Comparison of ENCODE assay signal across 23 cellular contexts in the genomic region with DNA sequence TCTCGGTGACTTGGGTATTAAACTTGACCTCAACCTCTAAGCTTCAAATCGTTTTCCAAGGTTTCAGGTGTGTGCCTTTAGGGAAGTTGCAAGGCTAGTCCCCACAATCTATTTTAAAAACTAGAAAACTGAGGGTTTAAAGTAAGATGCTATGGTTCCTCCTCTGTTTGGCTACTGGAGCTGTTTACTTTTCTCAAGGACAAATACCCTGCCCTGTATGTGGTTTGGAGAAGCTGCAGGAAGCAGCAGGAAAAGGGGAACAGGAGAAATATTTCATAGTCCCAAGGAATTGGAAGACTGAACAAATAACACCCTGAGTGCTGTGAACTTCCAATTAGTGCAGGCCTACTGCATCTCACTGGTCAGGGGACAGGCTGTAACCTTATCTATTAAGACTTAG.
A peak's percentile ranks its signal among the peaks of the same experiment; 100 is the strongest.
DNase-seq lines count a peak whose midpoint lies in the region; ATAC-seq, FAIRE-seq and TF ChIP-seq lines count a peak whose summit lies in the region.
"Had no signal": no experiment of that assay in that cellular context is flagged by ENCODE, and none has a peak within 500 bp of the region (broad histone marks: within the 10 kb centered on the region; RNA-seq: fewer than 3 reads in every experiment).

No MANE protein-coding gene starts in this region.

- TF ChIP-seq CTCF in endothelial cell of umbilical vein (IDR thresholded peaks at IDR 0.05; ENCODE audit: extremely low read depth in 1 of 2, insufficient read depth in 1 of 2, low read depth in 1 of 2, low read length in 2 of 2): no peak
- no peak for TF ChIP-seq CTCF in neural crest cell (conservative IDR thresholded peaks at IDR 0.05)
- TF ChIP-seq CTCF in colonic mucosa (IDR thresholded peaks at IDR 0.05): no peak

- intact Hi-C loops in endothelial cell of umbilical vein (cut with micrococcal nuclease) (loop anchor here (10.0 kb wide), 2 partner anchors 404 to 1326 kb away; no protein-coding TSS in a partner anchor), colonic mucosa (cut with DNase I) (loop anchor here (10.0 kb wide), 2 partner anchors 136 to 1436 kb away; partner anchors contain the start of gene NRP1)

- no peak overlapping the region for H3K27ac ChIP-seq in BLaER1 treated with 17β-estradiol and CSF1 and Interleukin-3, amounts not matched to agents 10 nM and 100 nM
- H3K27ac ChIP-seq in endothelial cell of umbilical vein (ENCODE audit: insufficient read depth, low read depth, low read length): peak overlapping the region; percentile 9
- H3K27ac ChIP-seq in colonic mucosa: no peak overlapping the region
- H3K27ac ChIP-seq: C4-2B, GM23248, SJCRH30 had no signal

- H3K4me1 Mint-ChIP-seq in neural crest cell: peaks cover 55% of the 10 kb centered on the region
- H3K4me1 Mint-ChIP-seq in natural killer cell treated with Interleukin-12 subunit alpha and Interleukin-12 subunit beta and Interleukin-15 and Interleukin-18, amount 100 ng/mL, for 72 hours (ENCODE audit: low read depth in 2 of 2): no peaks in the 10 kb centered on the region
- H3K4me1 Mint-ChIP-seq: CD8-positive, alpha-beta memory T cell had no signal

- peaks cover 21 to 75% (median 45%) of the 10 kb centered on the region in 10 experiments for H3K4me1 ChIP-seq in BLaER1 treated with 17β-estradiol and CSF1 and Interleukin-3, amounts not matched to agents 10 nM and 100 nM
- H3K4me1 ChIP-seq in endothelial cell of umbilical vein (ENCODE audit: control insufficient read depth, extremely low read depth, insufficient read depth, low read length): peaks cover 60% of the 10 kb centered on the region
- peaks cover 5% of the 10 kb centered on the region for H3K4me1 ChIP-seq in colonic mucosa

- H3K4me3 Mint-ChIP-seq in neural crest cell: no peak overlapping the region
- H3K4me3 Mint-ChIP-seq in natural killer cell treated with Interleukin-12 subunit alpha and Interleukin-12 subunit beta and Interleukin-15 and Interleukin-18, amount 100 ng/mL, for 72 hours: no peak overlapping the region
- H3K4me3 Mint-ChIP-seq: CD8-positive, alpha-beta memory T cell; H9; HFFc6 had no signal

- no peak overlapping the region for H3K4me3 ChIP-seq in BLaER1 treated with 17β-estradiol and CSF1 and Interleukin-3, amounts not matched to agents 10 nM and 100 nM
- H3K4me3 ChIP-seq in endothelial cell of umbilical vein (replicated peaks in 1 of 3; ENCODE audit: insufficient read depth in 1 of 3, low read depth in 1 of 3, low read length in 3 of 3) (no peak overlapping the region), colonic mucosa (no peak overlapping the region)
- H3K4me3 ChIP-seq: GM23248, SJCRH30 had no signal

- H3K27ac Mint-ChIP-seq in neural crest cell (ENCODE audit: unreplicated experiment): peak overlapping the region; percentile 38
- no peak overlapping the region for H3K27ac Mint-ChIP-seq in natural killer cell treated with Interleukin-12 subunit alpha and Interleukin-12 subunit beta and Interleukin-15 and Interleukin-18, amount 100 ng/mL, for 72 hours
- H3K27ac Mint-ChIP-seq: CD8-positive, alpha-beta memory T cell; H9; HFFc6 had no signal

- peaks cover 8% of the 10 kb centered on the region for H3K36me3 Mint-ChIP-seq in neural crest cell (ENCODE audit: low read depth)
- no peaks in the 10 kb centered on the region for H3K36me3 Mint-ChIP-seq in natural killer cell treated with Interleukin-12 subunit alpha and Interleukin-12 subunit beta and Interleukin-15 and Interleukin-18, amount 100 ng/mL, for 72 hours
- H3K36me3 Mint-ChIP-seq: CD8-positive, alpha-beta memory T cell had no signal

- ATAC-seq in HG03442 (IDR thresholded peaks at IDR 0.05; ENCODE audit: unreplicated experiment): no peak
- ATAC-seq in natural killer cell treated with Interleukin-12 subunit alpha and Interleukin-12 subunit beta and Interleukin-15 and Interleukin-18, amount 100 ng/mL, for 72 hours: no peak

- H3K36me3 ChIP-seq in BLaER1 treated with 17β-estradiol and CSF1 and Interleukin-3, amounts not matched to agents 10 nM and 100 nM: peaks cover 0 to 99% (median 0%) of the 10 kb centered on the region in 11 experiments; a peak in 7 of 22 replicates
- H3K36me3 ChIP-seq in endothelial cell of umbilical vein (ENCODE audit: control insufficient read depth in 2 of 2, extremely low read depth in 1 of 2, insufficient read depth in 2 of 2, low read length in 2 of 2): peaks cover 17 to 48% of the 10 kb centered on the region in 2 experiments
- H3K36me3 ChIP-seq in colonic mucosa: no peaks in the 10 kb centered on the region

- DNase-seq in DMS53 (lab: John Stamatoyannopoulos, UW): peak; percentile 67
- DNase-seq in endothelial cell of umbilical vein (ENCODE audit: low read depth, low spot score): peak; percentile 24
- no peak for DNase-seq in neural crest cell (ENCODE audit: low read depth, low spot score)
- no peak for DNase-seq in iPS-NIHi11 (ENCODE audit: low spot score)
- no peak for DNase-seq in colonic mucosa
- no peak for DNase-seq in natural killer cell treated with Interleukin-12 subunit alpha and Interleukin-12 subunit beta and Interleukin-15 and Interleukin-18, amount 100 ng/mL, for 72 hours (ENCODE audit: low spot score)
- DNase-seq: CD8-positive, alpha-beta memory T cell; DMS79 treated with DMSO at 0.1 percent for 48 hours; GM23248; H9; HFFc6; KG1; NCI-H1092 treated with DMSO at 0.1 percent for 48 hours; NCI-H1436 treated with DMSO at 0.1 percent for 48 hours; NCI-H2029; NCI-H2227 treated with DMSO at 0.1 percent for 48 hours; NCI-H510A; NCI-H748 treated with DMSO at 0.1 percent for 48 hours; SJCRH30 had no signal

- peaks cover 3% of the 10 kb centered on the region for H3K79me2 ChIP-seq in endothelial cell of umbilical vein (ENCODE audit: control insufficient read depth, insufficient read depth, low read length)

- H3K9ac ChIP-seq in BLaER1 treated with 17β-estradiol and CSF1 and Interleukin-3, amounts not matched to agents 10 nM and 100 nM: no peak overlapping the region
- H3K9ac ChIP-seq in endothelial cell of umbilical vein (replicated peaks; ENCODE audit: extremely low read depth, insufficient read depth, low read length): no peak overlapping the region
- no peak overlapping the region for H3K9ac ChIP-seq in colonic mucosa (ENCODE audit: low read depth in 2 of 2, low read length in 2 of 2)
- H3K9ac ChIP-seq: GM23248 had no signal

- TF ChIP-seq POLR2A in endothelial cell of umbilical vein (IDR thresholded peaks at IDR 0.05; ENCODE audit: low read depth, low read length): no peak

- H3K9me1 ChIP-seq in endothelial cell of umbilical vein (replicated peaks; ENCODE audit: control insufficient read depth, extremely low read depth, insufficient read depth, low read length): no peaks in the 10 kb centered on the region

- no peak for FAIRE-seq in endothelial cell of umbilical vein (lab: Jason Lieb, UNC)
- FAIRE-seq: D721Med had no signal

- peak overlapping the region in 9 of 11 experiments; percentile 26 to 98 (median 82); a peak in 18 of 22 replicates for H3K4me2 ChIP-seq in BLaER1 treated with 17β-estradiol and CSF1 and Interleukin-3, amounts not matched to agents 10 nM and 100 nM
- H3K4me2 ChIP-seq in endothelial cell of umbilical vein (ENCODE audit: insufficient read depth, low read length): no peak overlapping the region

- H3K27me3 Mint-ChIP-seq in neural crest cell (ENCODE audit: low read depth): no peaks in the 10 kb centered on the region
- H3K27me3 Mint-ChIP-seq in natural killer cell treated with Interleukin-12 subunit alpha and Interleukin-12 subunit beta and Interleukin-15 and Interleukin-18, amount 100 ng/mL, for 72 hours: peaks cover 0 to 16% of the 10 kb centered on the region in 2 donors

- H2AFZ ChIP-seq in endothelial cell of umbilical vein (ENCODE audit: low read depth, low read length): no peak overlapping the region
- H2AFZ ChIP-seq: GM23248 had no signal

- no peaks in the 10 kb centered on the region for H3K9me3 ChIP-seq in BLaER1 treated with 17β-estradiol and CSF1 and Interleukin-3, amounts not matched to agents 10 nM and 100 nM (replicated peaks in 1 of 11)
- no peaks in the 10 kb centered on the region for H3K9me3 ChIP-seq in endothelial cell of umbilical vein (replicated peaks; ENCODE audit: control insufficient read depth, insufficient read depth, low read length)
- H3K9me3 ChIP-seq in colonic mucosa: no peaks in the 10 kb centered on the region
- H3K9me3 ChIP-seq: SJCRH30 had no signal

- no TSS peak for BruUV-seq in endothelial cell of umbilical vein (replicated peaks; lab: Mats Ljungman, UMichigan)

- dilution Hi-C loops in endothelial cell of umbilical vein (cut with MboI; ENCODE audit: extremely low pct_ligation_motif_present, low sequenced_read_pairs): no loop called here

- no peaks in the 10 kb centered on the region for H3K27me3 ChIP-seq in BLaER1 treated with 17β-estradiol and CSF1 and Interleukin-3, amounts not matched to agents 10 nM and 100 nM
- no peaks in the 10 kb centered on the region for H3K27me3 ChIP-seq in endothelial cell of umbilical vein (ENCODE audit: control insufficient read depth in 2 of 2, insufficient read depth in 2 of 2, low read length in 2 of 2)
- no peaks in the 10 kb centered on the region for H3K27me3 ChIP-seq in colonic mucosa
- H3K27me3 ChIP-seq: SJCRH30 had no signal

- peaks cover 0 to 98% (median 0%) of the 10 kb centered on the region in 11 experiments; a peak in 4 of 22 replicates for H4K20me1 ChIP-seq in BLaER1 treated with 17β-estradiol and CSF1 and Interleukin-3, amounts not matched to agents 10 nM and 100 nM
- H4K20me1 ChIP-seq in endothelial cell of umbilical vein (replicated peaks; ENCODE audit: control insufficient read depth, extremely low read depth, insufficient read depth, low read length): no peaks in the 10 kb centered on the region

- H3K9me3 Mint-ChIP-seq in neural crest cell: no peaks in the 10 kb centered on the region
- H3K9me3 Mint-ChIP-seq in natural killer cell treated with Interleukin-12 subunit alpha and Interleukin-12 subunit beta and Interleukin-15 and Interleukin-18, amount 100 ng/mL, for 72 hours: no peaks in the 10 kb centered on the region
- H3K9me3 Mint-ChIP-seq: CD8-positive, alpha-beta memory T cell; H9; HFFc6 had no signal

- CTCF ChIA-PET in endothelial cell of umbilical vein (lab: Charles Lee): interaction anchor here (1.1 kb wide), 1 partner anchor 83 kb away, joined by 3 read pairs; no protein-coding TSS in a partner anchor

- POLR2A ChIA-PET in endothelial cell of umbilical vein (lab: Charles Lee): no interaction called here

TF ChIP-seq in endothelial cell of umbilical vein, 7 proteins besides CTCF, POLR2A, EP300 and RAD21 (continues in another document):
- TF ChIP-seq, protein P1, sequence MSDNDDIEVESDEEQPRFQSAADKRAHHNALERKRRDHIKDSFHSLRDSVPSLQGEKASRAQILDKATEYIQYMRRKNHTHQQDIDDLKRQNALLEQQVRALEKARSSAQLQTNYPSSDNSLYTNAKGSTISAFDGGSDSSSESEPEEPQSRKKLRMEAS (IDR thresholded peaks at IDR 0.05; ENCODE audit: insufficient read depth, insufficient read length): no peak
- TF ChIP-seq JUN (IDR thresholded peaks at IDR 0.05; ENCODE audit: borderline replicate concordance, insufficient read depth, insufficient read length, low read depth): no peak
- no peak for TF ChIP-seq MYC (IDR thresholded peaks at IDR 0.05; ENCODE audit: low read depth, low read length)
- no peak for TF ChIP-seq EZH2 (IDR thresholded peaks at IDR 0.05; ENCODE audit: borderline replicate concordance, low read depth, low read length, severe bottlenecking)
- no peak for TF ChIP-seq GATA2 (IDR thresholded peaks at IDR 0.05; ENCODE audit: insufficient read depth, insufficient read length, low read depth, low read length)
- TF ChIP-seq POLR2AphosphoS5 (IDR thresholded peaks at IDR 0.05; ENCODE audit: insufficient read depth, low read depth, low read length): no peak

Comparison
In these comparisons a context has a peak if more than half of its experiments do, and no peak if none do; other contexts are left out.
1. DNase-seq: peak in DMS53 (single experiment) and endothelial cell of umbilical vein (single experiment); none in neural crest cell (single experiment), iPS-NIHi11 (single experiment), colonic mucosa (single experiment) and natural killer cell treated with Interleukin-12 subunit alpha and Interleukin-12 subunit beta and Interleukin-15 and Interleukin-18, amount 100 ng/mL, for 72 hours (single experiment).